ENCODE assay signal across 9 cellular contexts in the genomic region with DNA sequence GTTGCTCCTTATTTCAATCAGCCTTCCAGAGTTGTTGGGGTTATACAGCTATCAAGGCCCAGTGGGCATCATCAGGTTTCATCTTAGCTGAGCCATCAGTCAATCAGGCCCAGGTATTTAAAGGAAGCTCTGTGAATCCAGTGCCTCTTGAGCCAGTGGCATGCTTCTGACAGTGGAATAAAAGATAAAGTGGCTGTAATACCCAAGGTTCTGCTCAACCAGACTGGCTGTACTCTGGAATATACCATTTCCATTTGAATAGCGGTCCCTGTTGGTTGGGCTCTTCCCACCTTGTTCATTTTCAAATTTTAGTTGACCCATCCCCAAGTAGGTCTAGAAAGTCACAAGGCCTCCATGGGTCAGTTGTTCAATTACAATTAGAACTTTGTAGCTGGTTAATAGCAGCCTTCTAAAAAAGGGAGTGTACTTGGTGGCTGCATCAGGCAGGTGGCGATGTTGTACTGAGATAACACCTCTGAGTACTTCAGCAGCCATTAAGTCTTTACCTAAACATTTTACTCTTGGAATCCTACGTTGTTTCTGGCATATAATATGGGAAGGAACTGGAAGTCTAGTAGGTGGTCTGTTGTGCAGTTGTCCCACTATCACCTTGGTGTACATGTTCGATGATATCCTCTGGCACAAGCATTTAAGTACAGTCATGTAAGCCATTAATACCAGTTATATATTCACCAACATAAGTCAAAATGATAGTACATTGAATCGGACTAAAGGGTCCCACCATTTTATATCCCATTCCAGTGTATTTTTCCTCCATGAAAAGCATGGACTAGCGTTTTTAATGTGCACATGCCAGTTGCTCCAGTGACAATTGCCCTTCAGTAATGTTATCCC.
A peak's percentile ranks its signal among the peaks of the same experiment; 100 is the strongest.
DNase-seq lines count a peak whose midpoint lies in the region; ATAC-seq and TF ChIP-seq lines count a peak whose summit lies in the region.
"Had no signal": no experiment of that assay in that cellular context is flagged by ENCODE, and none has a peak within 500 bp of the region (broad histone marks: within the 10 kb centered on the region; RNA-seq: fewer than 3 reads in every experiment).

No MANE protein-coding gene starts in this region.

- H3K27ac ChIP-seq in A673 (ENCODE audit: low read depth, low read length, poor library complexity, severe bottlenecking) (no peak overlapping the region), dorsolateral prefrontal cortex (no peak overlapping the region)

- H3K36me3 Mint-ChIP-seq in activated T-helper 17 cell treated with anti-CD3 and anti-CD28 coated beads, Interleukin-2, amount 50 U/mL, for 72 hours (ENCODE audit: low read depth), result no peaks in the 10 kb centered on the region

- H3K27ac Mint-ChIP-seq in activated T-helper 17 cell treated with anti-CD3 and anti-CD28 coated beads, Interleukin-2, amount 50 U/mL, for 72 hours, result no peak overlapping the region
- H3K27ac Mint-ChIP-seq: memory B cell had no signal

- no peaks in the 10 kb centered on the region for H3K9me3 ChIP-seq in A673 (ENCODE audit: low read depth, low read length, poor library complexity, severe bottlenecking)

- ATAC-seq in activated T-helper 17 cell treated with anti-CD3 and anti-CD28 coated beads, Interleukin-2, amount 50 U/mL, for 72 hours (replicated peaks), result no peak
- ATAC-seq in HG02981 (IDR thresholded peaks at IDR 0.05; ENCODE audit: unreplicated experiment), result no peak

- no peaks in the 10 kb centered on the region for H3K4me1 Mint-ChIP-seq in activated T-helper 17 cell treated with anti-CD3 and anti-CD28 coated beads, Interleukin-2, amount 50 U/mL, for 72 hours

- no peak overlapping the region for H3K4me3 ChIP-seq in A673 (ENCODE audit: low read depth, low read length, poor library complexity, severe bottlenecking)
- H3K4me3 ChIP-seq in GM12875 (ENCODE audit: low read depth, low read length), result no peak overlapping the region
- no peak overlapping the region for H3K4me3 ChIP-seq in dorsolateral prefrontal cortex

- intact Hi-C loops in A673 (cut with micrococcal nuclease; ENCODE audit: unreplicated experiment) (loop anchor here (10.0 kb wide), 1 partner anchor 247 kb away; no protein-coding TSS in a partner anchor), dorsolateral prefrontal cortex (cut with DNase I) (no loop called here)

- H3K36me3 ChIP-seq in A673 (ENCODE audit: insufficient read depth, low read length, poor library complexity, severe bottlenecking), result no peaks in the 10 kb centered on the region

- no peaks in the 10 kb centered on the region for H3K27me3 Mint-ChIP-seq in activated T-helper 17 cell treated with anti-CD3 and anti-CD28 coated beads, Interleukin-2, amount 50 U/mL, for 72 hours
- H3K27me3 Mint-ChIP-seq: memory B cell had no signal

- TF ChIP-seq CTCF in A673 (conservative IDR thresholded peaks at IDR 0.05; ENCODE audit: low read depth, low read length) (peak; percentile 76), GM12875 (IDR thresholded peaks at IDR 0.05; ENCODE audit: borderline replicate concordance, insufficient read depth, low read depth, low read length) (peak; percentile 58; the same call in 1 of the 2 replicates), dorsolateral prefrontal cortex (IDR thresholded peaks at IDR 0.05 in 54 of 56, conservative IDR thresholded peaks at IDR 0.05 in 2 of 56; ENCODE audit: low read depth in 1 of 56, partially characterized antibody in 56 of 56) (peak in 42 of 56 donors; percentile 7 to 53 (median 32))

- H3K9me3 Mint-ChIP-seq in activated T-helper 17 cell treated with anti-CD3 and anti-CD28 coated beads, Interleukin-2, amount 50 U/mL, for 72 hours, result peaks cover 10% of the 10 kb centered on the region

- POLR2A ChIA-PET in A673 (lab: Charles Lee; ENCODE audit: low non-redundant PET), result no interaction called here

- H3K4me3 Mint-ChIP-seq in activated T-helper 17 cell treated with anti-CD3 and anti-CD28 coated beads, Interleukin-2, amount 50 U/mL, for 72 hours, result no peak overlapping the region
- H3K4me3 Mint-ChIP-seq: memory B cell had no signal

- DNase-seq in A673 (ENCODE audit: low spot score) (peak; percentile 53), NCI-H1417 (lab: John Stamatoyannopoulos, UW) (peak; percentile 14 to 47 (median 39)), T-helper 2 cell (peak in 3 of 5 experiments; percentile 0 to 59 (median 8)), dorsolateral prefrontal cortex (no peak), mucosa of gallbladder (ENCODE audit: low spot score) (peak; percentile 32)

- no TSS peak for BruUV-seq in A673 (replicated peaks; lab: Mats Ljungman, UMichigan)

- no peaks in the 10 kb centered on the region for H3K27me3 ChIP-seq in A673 (replicated peaks; ENCODE audit: insufficient read depth, low read depth, low read length, poor library complexity)
- no peaks in the 10 kb centered on the region for H3K27me3 ChIP-seq in dorsolateral prefrontal cortex

- no peaks in the 10 kb centered on the region for H3K4me1 ChIP-seq in A673 (ENCODE audit: insufficient read depth, low read length, poor library complexity, severe bottlenecking)

- CTCF ChIA-PET in A673 (lab: Charles Lee), result interaction anchor here (0.5 to 1.1 kb wide), 7 partner anchors 21 to 1138 kb away, joined by 3 to 9 read pairs (median 3); no protein-coding TSS in a partner anchor

Comparison
In these comparisons a context has a peak if more than half of its experiments do, and no peak if none do; other contexts are left out.
1. DNase-seq: peak in A673 (single experiment), NCI-H1417 (3 of 3), T-helper 2 cell (3 of 5) and mucosa of gallbladder (single experiment); none in dorsolateral prefrontal cortex (0 of 10).
2. Peak in every context shown above with its lines, with median percentiles within 50 percentile points of each other: CTCF ChIP-seq.